28 cellular contexts compared by ENCODE assay signal in the genomic region with DNA sequence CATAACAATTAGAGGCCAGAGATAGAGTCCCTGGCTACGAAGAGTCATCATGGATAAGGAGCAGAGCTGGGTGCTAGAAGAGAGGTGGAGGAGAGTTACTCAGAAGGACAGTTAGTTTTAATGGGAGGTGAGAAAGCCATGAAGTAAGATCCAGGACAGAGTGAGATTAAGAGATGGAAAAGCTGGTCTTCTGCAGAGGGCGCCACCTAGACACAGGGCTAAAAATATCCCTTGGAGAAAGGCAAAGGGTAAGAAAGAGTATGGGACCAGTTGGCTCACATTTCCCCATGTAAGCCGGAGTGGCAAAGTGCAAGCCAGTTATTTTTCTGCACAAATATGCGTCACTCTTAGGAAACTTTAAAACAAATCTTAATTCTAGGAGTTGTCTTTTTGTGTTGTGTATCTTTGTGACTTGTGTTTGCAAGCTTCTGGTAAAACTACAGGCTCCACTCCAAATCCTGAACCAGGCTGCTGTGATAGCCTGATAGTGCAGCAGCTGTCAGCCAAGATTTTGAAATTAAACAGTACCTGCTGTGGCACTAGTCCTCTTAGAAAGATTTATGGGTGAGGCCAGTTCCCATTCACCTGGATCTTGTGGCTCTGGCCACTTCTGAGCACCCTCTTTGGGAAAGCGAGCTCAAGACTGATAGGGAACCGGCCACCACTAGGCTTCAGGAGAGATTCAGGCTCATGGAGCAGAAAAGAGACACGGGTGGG.
A peak's percentile ranks its signal among the peaks of the same experiment; 100 is the strongest.
DNase-seq lines count a peak whose midpoint lies in the region; ATAC-seq, FAIRE-seq and TF ChIP-seq lines count a peak whose summit lies in the region.
"Had no signal": no experiment of that assay in that cellular context is flagged by ENCODE, and none has a peak within 500 bp of the region (broad histone marks: within the 10 kb centered on the region; RNA-seq: fewer than 3 reads in every experiment).

No MANE protein-coding gene starts in this region.

- ATAC-seq in GM23338 (peak; percentile 78), K562 (peak; percentile 66), left ventricle myocardium superior (peak; percentile 51), HG03342 (IDR thresholded peaks at IDR 0.05; ENCODE audit: unreplicated experiment) (no peak), GM18870 (IDR thresholded peaks at IDR 0.05; ENCODE audit: unreplicated experiment) (no peak)
- ATAC-seq: gastroesophageal sphincter, sciatic nerve had no signal

- DNase-seq in GM23338 (ENCODE audit: low spot score) (peak; percentile 38), HFFc6 (no peak), K562 (ENCODE audit: extremely low read depth in 1 of 4, low spot score in 3 of 4) (peak in 1 of 4 experiments; percentile 6), left ventricle myocardium superior (no peak), HAP-1 (ENCODE audit: low spot score in 2 of 2) (no peak), NOMO-1 (lab: John Stamatoyannopoulos, UW; ENCODE audit: unreplicated experiment in 2 of 2) (no peak)
- DNase-seq: activated CD4-positive, alpha-beta memory T cell treated with anti-CD3 and anti-CD28 coated beads, Interleukin-2, amount 10 ng/mL, durations not matched to agents 7 days and 5 days; activated CD8-positive, alpha-beta memory T cell treated with anti-CD3 and anti-CD28 coated beads, Interleukin-2, amount 50 U/mL, for 4 hours; activated naive CD4-positive, alpha-beta T cell treated with Interleukin-2 at 50 U/mL for 16 hours; cerebellar nuclear complex; hippocampal formation; NCI-H1092; NCI-H1694 treated with DMSO at 0.1 percent for 48 hours; NCI-H446 treated with DMSO at 0.1 percent for 48 hours; NK-92 treated with Interleukin-12 subunit alpha and Interleukin-12 subunit beta, amount 100 ng/mL, for 24 hours; SIG-M5; stimulated activated CD8-positive, alpha-beta memory T cell treated with anti-CD3 and anti-CD28 coated beads, Interleukin-4, amount 100 ng/mL, for 48 hours; testis had no signal

- POLR2A ChIA-PET in K562 (lab: Yijun Ruan, JAX): interaction anchor here (0.9 kb wide), 1 partner anchor 17 kb away, joined by 3 read pairs; no protein-coding TSS in a partner anchor

- no peak for TF ChIP-seq RAD21 in K562 (CRISPR knock-in tag; conservative IDR thresholded peaks at IDR 0.05 in 1 of 2, IDR thresholded peaks at IDR 0.05 in 1 of 2)

- H3K4me3 Mint-ChIP-seq in GM23338 (no peak overlapping the region), HFFc6 (no peak overlapping the region)
- H3K4me3 Mint-ChIP-seq: activated CD4-positive, alpha-beta memory T cell treated with anti-CD3 and anti-CD28 coated beads, Interleukin-2, amount 10 ng/mL, durations not matched to agents 7 days and 5 days; IgD-negative memory B cell; stimulated activated naive CD8-positive, alpha-beta T cell treated with anti-CD3 and anti-CD28 coated beads, Interleukin-15, Interleukin-2, amounts not matched to agents 100 ng/mL and 50 ng/mL, for 24 hours; T-helper 2 cell treated with Interferon-gamma antibody and Interleukin-4, amounts not matched to agents 5 μg/mL and 100 μg/mL, for 36 hours had no signal

- H3K4me1 ChIP-seq in GM23338 (ENCODE audit: insufficient read depth) (no peaks in the 10 kb centered on the region), K562 (replicated peaks in 1 of 2; ENCODE audit: control insufficient read depth in 2 of 2, insufficient read depth in 2 of 2, low read length in 2 of 2) (no peaks in the 10 kb centered on the region), HAP-1 (no peaks in the 10 kb centered on the region)
- H3K4me1 ChIP-seq: testis had no signal

- no peaks in the 10 kb centered on the region for H3K27me3 ChIP-seq in GM23338 (ENCODE audit: insufficient read depth)
- H3K27me3 ChIP-seq in K562 (ENCODE audit: control insufficient read depth in 2 of 2, insufficient read depth in 2 of 2, low read length in 2 of 2): peaks cover 0 to 7% of the 10 kb centered on the region in 2 experiments; a peak in 2 of 5 replicates
- no peaks in the 10 kb centered on the region for H3K27me3 ChIP-seq in HAP-1 (ENCODE audit: low read depth)
- H3K27me3 ChIP-seq: gastroesophageal sphincter, testis had no signal

- CTCF ChIA-PET in K562 (lab: Yijun Ruan, JAX; ENCODE audit: low intra/inter-chr PET ratio): no interaction called here

- no peaks in the 10 kb centered on the region for H3F3A ChIP-seq in GM23338 (replicated peaks; ENCODE audit: low read depth)

- H3K9ac ChIP-seq in K562 (ENCODE audit: insufficient read depth in 1 of 2, low read depth in 2 of 2, low read length in 2 of 2): no peak overlapping the region

- H3K4me2 ChIP-seq in GM23338 (no peak overlapping the region), K562 (ENCODE audit: insufficient read depth, low read length) (no peak overlapping the region)

- TF ChIP-seq POLR2A in K562 (conservative IDR thresholded peaks at IDR 0.05): no peak

- in situ Hi-C loops in K562 (cut with MboI): no loop called here
- in situ Hi-C loops in HAP-1 (cut with MboI; ENCODE audit: low sequenced_read_pairs): no loop called here

- TF ChIP-seq EP300 in K562 (IDR thresholded peaks at IDR 0.05; ENCODE audit: low read length): no peak

- H3K9me3 Mint-ChIP-seq in GM23338: no peaks in the 10 kb centered on the region
- no peaks in the 10 kb centered on the region for H3K9me3 Mint-ChIP-seq in HFFc6
- H3K9me3 Mint-ChIP-seq: activated CD4-positive, alpha-beta memory T cell treated with anti-CD3 and anti-CD28 coated beads, Interleukin-2, amount 10 ng/mL, durations not matched to agents 7 days and 5 days; IgD-negative memory B cell; stimulated activated naive CD8-positive, alpha-beta T cell treated with anti-CD3 and anti-CD28 coated beads, Interleukin-15, Interleukin-2, amounts not matched to agents 100 ng/mL and 50 ng/mL, for 24 hours; T-helper 2 cell treated with Interferon-gamma antibody and Interleukin-4, amounts not matched to agents 5 μg/mL and 100 μg/mL, for 36 hours had no signal

- no TSS peak for BruUV-seq in K562 (replicated peaks; lab: Mats Ljungman, UMichigan)

- TF ChIP-seq CTCF in GM23338 (conservative IDR thresholded peaks at IDR 0.05; ENCODE audit: low read depth in 2 of 2) (peak; percentile 48 to 70), HFFc6 (IDR thresholded peaks at IDR 0.05) (peak; percentile 40), K562 (IDR thresholded peaks at IDR 0.05 in 2 of 3, conservative IDR thresholded peaks at IDR 0.05 in 1 of 3; ENCODE audit: insufficient read depth in 2 of 3, low read depth in 1 of 3, low read length in 3 of 3) (peak in 2 of 3 experiments; percentile 7 to 21; a peak in 1 of 6 replicates)

- H3K9me2 ChIP-seq in GM23338 (ENCODE audit: insufficient read depth): no peaks in the 10 kb centered on the region

- H3K4me1 Mint-ChIP-seq in GM23338 (no peaks in the 10 kb centered on the region), HFFc6 (ENCODE audit: low read depth) (peaks cover 75% of the 10 kb centered on the region)
- H3K4me1 Mint-ChIP-seq: activated CD4-positive, alpha-beta memory T cell treated with anti-CD3 and anti-CD28 coated beads, Interleukin-2, amount 10 ng/mL, durations not matched to agents 7 days and 5 days; IgD-negative memory B cell had no signal

- H3K4me3 ChIP-seq in GM23338 (no peak overlapping the region), K562 (no peak overlapping the region), HAP-1 (no peak overlapping the region)
- H3K4me3 ChIP-seq: gastroesophageal sphincter, testis had no signal

- H4K20me1 ChIP-seq in GM23338 (replicated peaks; ENCODE audit: insufficient read depth) (no peaks in the 10 kb centered on the region), K562 (replicated peaks; ENCODE audit: control insufficient read depth, insufficient read depth, low read length) (no peaks in the 10 kb centered on the region)

- 3% methylated on average over 7 of the region's 7 CpGs for WGBS in K562 (ENCODE audit: insufficient coverage, low coverage, missing lambda C conversion rate)

- H3K27ac Mint-ChIP-seq in GM23338: no peak overlapping the region
- H3K27ac Mint-ChIP-seq in HFFc6: no peak overlapping the region; the same call in 1 of the 2 replicates
- H3K27ac Mint-ChIP-seq: activated CD4-positive, alpha-beta memory T cell treated with anti-CD3 and anti-CD28 coated beads, Interleukin-2, amount 10 ng/mL, durations not matched to agents 7 days and 5 days; IgD-negative memory B cell; stimulated activated naive CD8-positive, alpha-beta T cell treated with anti-CD3 and anti-CD28 coated beads, Interleukin-15, Interleukin-2, amounts not matched to agents 100 ng/mL and 50 ng/mL, for 24 hours; T-helper 2 cell treated with Interferon-gamma antibody and Interleukin-4, amounts not matched to agents 5 μg/mL and 100 μg/mL, for 36 hours had no signal

- no peaks in the 10 kb centered on the region for H3K27me3 Mint-ChIP-seq in GM23338 (ENCODE audit: insufficient read depth, low read depth, poor library complexity)
- H3K27me3 Mint-ChIP-seq in HFFc6 (ENCODE audit: insufficient read depth): no peaks in the 10 kb centered on the region; the same call in 1 of the 2 replicates
- H3K27me3 Mint-ChIP-seq: activated CD4-positive, alpha-beta memory T cell treated with anti-CD3 and anti-CD28 coated beads, Interleukin-2, amount 10 ng/mL, durations not matched to agents 7 days and 5 days had no signal

- FAIRE-seq in K562 (lab: Jason Lieb, UNC): no peak
- FAIRE-seq: endometrium, GM19239, H54 had no signal

- no peaks in the 10 kb centered on the region for H3K9me1 ChIP-seq in K562 (ENCODE audit: control insufficient read depth, insufficient read depth, low read length)

- H3K36me3 ChIP-seq in GM23338 (ENCODE audit: insufficient read depth) (no peaks in the 10 kb centered on the region), K562 (ENCODE audit: control insufficient read depth, insufficient read depth, low read length) (no peaks in the 10 kb centered on the region), HAP-1 (replicated peaks) (no peaks in the 10 kb centered on the region)

- intact Hi-C loops in K562 (cut with micrococcal nuclease): no loop called here
- intact Hi-C loops in left ventricle myocardium superior (cut with micrococcal nuclease): no loop called here

- H3K27ac ChIP-seq in GM23338 (ENCODE audit: low read depth) (no peak overlapping the region), K562 (ENCODE audit: extremely low read depth, low read depth, low read length) (no peak overlapping the region)
- H3K27ac ChIP-seq: gastroesophageal sphincter, testis had no signal

- H3K36me3 Mint-ChIP-seq in GM23338 (ENCODE audit: low read depth): no peaks in the 10 kb centered on the region
- peaks cover 27% of the 10 kb centered on the region; the same call in 1 of the 2 replicates for H3K36me3 Mint-ChIP-seq in HFFc6 (ENCODE audit: low read depth)
- H3K36me3 Mint-ChIP-seq: IgD-negative memory B cell had no signal

- H3K9me3 ChIP-seq in K562 (replicated peaks; ENCODE audit: control insufficient read depth, insufficient read depth, low read depth, low read length): no peaks in the 10 kb centered on the region
- no peaks in the 10 kb centered on the region for H3K9me3 ChIP-seq in HAP-1
- H3K9me3 ChIP-seq: gastroesophageal sphincter, testis had no signal

- H2AFZ ChIP-seq in GM23338 (no peak overlapping the region), K562 (ENCODE audit: low read depth, low read length) (no peak overlapping the region)

- no peaks in the 10 kb centered on the region for H3K79me2 ChIP-seq in GM23338 (replicated peaks; ENCODE audit: insufficient read depth)
- H3K79me2 ChIP-seq in K562 (ENCODE audit: control insufficient read depth, insufficient read depth, low read length): no peaks in the 10 kb centered on the region

TF ChIP-seq in GM23338, 12 proteins besides CTCF, POLR2A, EP300 and RAD21 (continues in another document):
- no peak for TF ChIP-seq JUNB (IDR thresholded peaks at IDR 0.05; ENCODE audit: unreplicated experiment)

Comparison
In these comparisons a context has a peak if more than half of its experiments do, and no peak if none do; other contexts are left out.
1. ATAC-seq: peak in GM23338 (single experiment), K562 (single experiment) and left ventricle myocardium superior (single experiment); none in HG03342 (single experiment) and GM18870 (single experiment).
2. Peak in every context shown above with its lines, with median percentiles within 50 percentile points of each other: CTCF ChIP-seq.